30 cellular contexts compared by ENCODE assay signal in the genomic region with DNA sequence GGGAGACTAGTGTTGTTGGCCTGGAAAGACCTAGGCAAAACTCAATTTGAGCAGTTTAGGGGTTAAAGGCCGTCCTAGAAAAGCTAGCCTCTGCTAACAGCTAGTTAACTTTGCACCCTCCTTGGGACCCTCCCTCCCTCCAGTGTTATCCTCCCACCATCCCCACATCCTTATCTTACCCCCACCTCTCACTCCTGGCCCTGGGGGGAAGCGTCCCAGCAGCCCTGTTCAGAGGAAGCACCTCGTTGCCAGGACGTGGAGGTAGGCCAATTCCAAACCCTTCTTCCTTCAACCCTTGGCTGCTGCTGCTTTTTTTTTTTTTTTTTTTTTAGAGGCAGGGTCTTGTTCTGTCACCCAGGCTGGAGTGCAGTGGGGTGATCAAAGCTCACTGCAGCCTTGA.
"Had no signal": no experiment of that assay in that cellular context is flagged by ENCODE, and none has a peak within 500 bp of the region (broad histone marks: within the 10 kb centered on the region; RNA-seq: fewer than 3 reads in every experiment).

No MANE protein-coding gene starts in this region.

- H3K27ac ChIP-seq: ascending aorta, cardiac muscle cell, colonic mucosa, left ventricle myocardium inferior, ovary, right lobe of liver, thoracic aorta, uterus had no signal

- DNase-seq: activated CD4-positive, alpha-beta memory T cell treated with anti-CD3 and anti-CD28 coated beads, Interleukin-2, amount 10 ng/mL, durations not matched to agents 7 days and 5 days; activated CD4-positive, alpha-beta T cell treated with anti-CD3 and anti-CD28 coated beads, Interleukin-2, amount 10 ng/mL, durations not matched to agents 7 days and 5 days; activated CD4-positive, CD25-positive, alpha-beta regulatory T cell treated with anti-CD3 and anti-CD28 coated beads, Interleukin-2, amount 50 U/mL, for 72 hours; activated CD8-positive, alpha-beta memory T cell treated with anti-CD3 and anti-CD28 coated beads, Interleukin-2, amount 50 U/mL, for 48 hours; activated gamma-delta T cell; activated naive CD4-positive, alpha-beta T cell treated with anti-CD3 and anti-CD28 coated beads, Interleukin-2, amount 10 ng/mL, durations not matched to agents 7 days and 5 days; activated naive CD8-positive, alpha-beta T cell treated with anti-CD3 and anti-CD28 coated beads, Interleukin-2, amount 10 ng/mL, durations not matched to agents 7 days and 5 days; activated T-cell treated with anti-CD3 and anti-CD28 coated beads, Interleukin-2, amount 50 U/mL, for 24 hours; cerebellar nuclear complex; colonic mucosa; effector memory CD4-positive, alpha-beta T cell; glutamatergic neuron; left ventricle myocardium inferior; mucosa of descending colon; ovary; stimulated activated CD4-positive, alpha-beta T cell treated with anti-CD3 and anti-CD28 coated beads, Interleukin-2, amount 100 ng/mL, for 48 hours; T1000; uterus had no signal

- H3K27me3 ChIP-seq: ascending aorta, cardiac muscle cell, colonic mucosa, ovary, right lobe of liver, uterus had no signal

- ATAC-seq: mucosa of descending colon; natural killer cell treated with Interleukin-12 subunit alpha and Interleukin-12 subunit beta and Interleukin-15 and Interleukin-18, amount 100 ng/mL, for 72 hours; right lobe of liver had no signal

- H3K4me3 ChIP-seq: ascending aorta, cardiac muscle cell, colonic mucosa, left ventricle myocardium inferior, lung, mucosa of descending colon, ovary, right lobe of liver, thoracic aorta, uterus had no signal

- H3K9me3 Mint-ChIP-seq: activated CD4-positive, alpha-beta memory T cell treated with anti-CD3 and anti-CD28 coated beads, Interleukin-2, amount 10 ng/mL, durations not matched to agents 7 days and 5 days; activated CD4-positive, alpha-beta T cell treated with anti-CD3 and anti-CD28 coated beads, Interleukin-2, amount 10 ng/mL, durations not matched to agents 7 days and 5 days; activated naive CD4-positive, alpha-beta T cell treated with anti-CD3 and anti-CD28 coated beads, Interleukin-2, amount 10 ng/mL, durations not matched to agents 7 days and 5 days; activated naive CD8-positive, alpha-beta T cell treated with anti-CD3 and anti-CD28 coated beads, Interleukin-2, amount 10 ng/mL, durations not matched to agents 7 days and 5 days; activated T-cell treated with anti-CD3 and anti-CD28 coated beads, Interleukin-2, amount 50 U/mL, for 24 hours; brain; natural killer cell treated with Interleukin-12 subunit alpha and Interleukin-12 subunit beta and Interleukin-15 and Interleukin-18, amount 100 ng/mL, for 72 hours; stimulated activated naive CD8-positive, alpha-beta T cell treated with anti-CD3 and anti-CD28 coated beads, Interleukin-15, Interleukin-2, amounts not matched to agents 100 ng/mL and 50 ng/mL, for 24 hours; type B pancreatic cell had no signal

- FAIRE-seq: frontal cortex, islet of Langerhans had no signal

- H3K27ac Mint-ChIP-seq: activated CD4-positive, alpha-beta memory T cell treated with anti-CD3 and anti-CD28 coated beads, Interleukin-2, amount 10 ng/mL, durations not matched to agents 7 days and 5 days; activated CD4-positive, alpha-beta T cell treated with anti-CD3 and anti-CD28 coated beads, Interleukin-2, amount 10 ng/mL, durations not matched to agents 7 days and 5 days; activated naive CD4-positive, alpha-beta T cell treated with anti-CD3 and anti-CD28 coated beads, Interleukin-2, amount 10 ng/mL, durations not matched to agents 7 days and 5 days; activated naive CD8-positive, alpha-beta T cell treated with anti-CD3 and anti-CD28 coated beads, Interleukin-2, amount 10 ng/mL, durations not matched to agents 7 days and 5 days; activated T-cell treated with anti-CD3 and anti-CD28 coated beads, Interleukin-2, amount 50 U/mL, for 24 hours; brain; progenitor cell of endocrine pancreas; stimulated activated naive CD8-positive, alpha-beta T cell treated with anti-CD3 and anti-CD28 coated beads, Interleukin-15, Interleukin-2, amounts not matched to agents 100 ng/mL and 50 ng/mL, for 24 hours had no signal

- H3K4me3 Mint-ChIP-seq: activated CD4-positive, alpha-beta memory T cell treated with anti-CD3 and anti-CD28 coated beads, Interleukin-2, amount 10 ng/mL, durations not matched to agents 7 days and 5 days; activated CD4-positive, alpha-beta T cell treated with anti-CD3 and anti-CD28 coated beads, Interleukin-2, amount 10 ng/mL, durations not matched to agents 7 days and 5 days; activated naive CD4-positive, alpha-beta T cell treated with anti-CD3 and anti-CD28 coated beads, Interleukin-2, amount 10 ng/mL, durations not matched to agents 7 days and 5 days; activated naive CD8-positive, alpha-beta T cell treated with anti-CD3 and anti-CD28 coated beads, Interleukin-2, amount 10 ng/mL, durations not matched to agents 7 days and 5 days; activated T-cell treated with anti-CD3 and anti-CD28 coated beads, Interleukin-2, amount 50 U/mL, for 24 hours; brain; natural killer cell treated with Interleukin-12 subunit alpha and Interleukin-12 subunit beta and Interleukin-15 and Interleukin-18, amount 100 ng/mL, for 72 hours; stimulated activated naive CD8-positive, alpha-beta T cell treated with anti-CD3 and anti-CD28 coated beads, Interleukin-15, Interleukin-2, amounts not matched to agents 100 ng/mL and 50 ng/mL, for 24 hours; type B pancreatic cell had no signal

- H3K9me3 ChIP-seq: ascending aorta, colonic mucosa, left ventricle myocardium inferior, mucosa of descending colon, ovary, right lobe of liver, thoracic aorta, uterus had no signal

- H3K36me3 Mint-ChIP-seq: activated naive CD4-positive, alpha-beta T cell treated with anti-CD3 and anti-CD28 coated beads, Interleukin-2, amount 10 ng/mL, durations not matched to agents 7 days and 5 days; activated naive CD8-positive, alpha-beta T cell treated with anti-CD3 and anti-CD28 coated beads, Interleukin-2, amount 10 ng/mL, durations not matched to agents 7 days and 5 days; brain; natural killer cell treated with Interleukin-12 subunit alpha and Interleukin-12 subunit beta and Interleukin-15 and Interleukin-18, amount 100 ng/mL, for 72 hours; type B pancreatic cell had no signal

- H3K36me3 ChIP-seq: ascending aorta, cardiac muscle cell, colonic mucosa, left ventricle myocardium inferior, ovary, right lobe of liver, thoracic aorta, uterus had no signal
